ENCODE assay signal across 12 cellular contexts in the genomic region with DNA sequence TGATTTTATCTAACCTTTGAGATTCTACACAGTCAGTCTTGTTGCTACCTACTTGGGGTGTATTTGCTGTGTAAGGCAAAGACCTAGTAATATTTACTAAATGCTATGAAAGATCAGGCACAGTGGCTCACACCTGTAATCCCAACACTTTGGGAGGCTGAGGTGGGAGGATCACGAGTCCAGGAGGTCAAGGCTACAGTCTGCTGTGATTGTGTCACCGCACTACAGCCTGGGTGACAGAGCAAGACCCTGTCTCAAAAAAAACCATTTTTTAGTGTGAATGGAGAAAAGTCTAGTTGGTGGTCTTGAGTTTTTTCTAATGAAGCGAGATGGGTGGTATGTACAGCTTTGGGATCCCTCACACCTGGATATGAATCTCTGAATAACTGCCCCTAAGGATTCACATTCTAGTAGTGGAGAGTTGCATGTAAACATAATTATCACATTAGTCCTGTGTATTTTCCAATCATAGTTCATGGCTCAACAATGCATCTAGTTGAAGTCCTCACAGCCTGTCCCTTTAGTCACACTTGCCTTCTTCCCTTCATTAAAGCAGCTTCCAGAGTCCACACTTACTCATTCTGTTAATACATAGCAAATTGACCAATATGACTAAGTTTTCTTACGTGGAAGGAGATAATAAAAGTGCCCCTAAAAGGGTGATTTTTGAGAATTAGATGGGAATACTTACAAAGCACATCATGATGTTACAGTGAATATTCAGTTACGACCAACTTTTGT. TPM values are rescaled to one million over a fixed set of nuclear protein-coding genes. Genes with fewer than 3 reads are reported as not detected.
A peak's percentile ranks its signal among the peaks of the same experiment; 100 is the strongest.
DNase-seq lines count a peak whose midpoint lies in the region; ATAC-seq and TF ChIP-seq lines count a peak whose summit lies in the region.
"Had no signal": no experiment of that assay in that cellular context is flagged by ENCODE, and none has a peak within 500 bp of the region (broad histone marks: within the 10 kb centered on the region; RNA-seq: fewer than 3 reads in every experiment).

No MANE protein-coding gene starts in this region.

- H3K4me1 ChIP-seq in OCI-LY7 (ENCODE audit: insufficient read depth, low read length, poor library complexity, severe bottlenecking) (peaks cover 67% of the 10 kb centered on the region), upper lobe of right lung (peaks cover 29% of the 10 kb centered on the region)

- intact Hi-C loops in OCI-LY7 (cut with micrococcal nuclease; ENCODE audit: unreplicated experiment) (loop anchor here (2.0 kb wide), 1 partner anchor 188 kb away; no protein-coding TSS in a partner anchor), Right ventricle myocardium superior (cut with DNase I) (no loop called here), upper lobe of right lung (cut with DNase I) (no loop called here)

- no peak for DNase-seq in stimulated activated naive CD8-positive, alpha-beta T cell treated with anti-CD3 and anti-CD28 coated beads, Interleukin-15, Interleukin-2, amounts not matched to agents 100 U/mL and 50 U/mL, for 24 hours
- DNase-seq in OCI-LY7 (ENCODE audit: low spot score) (no peak), Right ventricle myocardium superior (no peak), upper lobe of right lung (no peak)
- no peak for DNase-seq in effector memory CD8-positive, alpha-beta T cell
- DNase-seq in stimulated activated naive CD8-positive, alpha-beta T cell treated with anti-CD3 and anti-CD28 coated beads, Interleukin-15, amount 100 ng/mL, for 72 hours, result no peak
- DNase-seq in stimulated activated naive CD4-positive, alpha-beta T cell (lab: John Stamatoyannopoulos, UW), result no peak
- DNase-seq: activated CD4-positive, alpha-beta T cell treated with anti-CD3 and anti-CD28 coated beads, Interleukin-2, amount 50 U/mL, for 48 hours; aorta; C1 segment of cervical spinal cord; NCI-H774 had no signal

- TF ChIP-seq CTCF in OCI-LY7 (conservative IDR thresholded peaks at IDR 0.05; ENCODE audit: low read length), result no peak
- TF ChIP-seq CTCF in upper lobe of right lung (IDR thresholded peaks at IDR 0.05), result no peak

- no TSS peak for BruUV-seq in OCI-LY7 (replicated peaks; lab: Mats Ljungman, UMichigan)

- no peaks in the 10 kb centered on the region for H3K9me3 ChIP-seq in OCI-LY7 (ENCODE audit: low read length)
- no peaks in the 10 kb centered on the region for H3K9me3 ChIP-seq in upper lobe of right lung

- POLR2A ChIA-PET in OCI-LY7 (lab: Charles Lee), result interaction anchor here (0.6 to 1.2 kb wide), 2 partner anchors 21 to 52 kb away, joined by 3 to 4 read pairs; no protein-coding TSS in a partner anchor

- peaks cover 94% of the 10 kb centered on the region for H3K4me1 Mint-ChIP-seq in stimulated activated naive CD8-positive, alpha-beta T cell treated with anti-CD3 and anti-CD28 coated beads, Interleukin-15, Interleukin-2, amounts not matched to agents 100 ng/mL and 50 ng/mL, for 24 hours (ENCODE audit: low read depth)
- peaks cover 23 to 35% of the 10 kb centered on the region in 2 donors for H3K4me1 Mint-ChIP-seq in effector memory CD8-positive, alpha-beta T cell (ENCODE audit: low read depth in 2 of 2)
- peaks cover 69% of the 10 kb centered on the region for H3K4me1 Mint-ChIP-seq in stimulated activated naive CD8-positive, alpha-beta T cell treated with anti-CD3 and anti-CD28 coated beads, Interleukin-15, amount 100 ng/mL, for 72 hours

- CTCF ChIA-PET in OCI-LY7 (lab: Charles Lee; ENCODE audit: unreplicated experiment), result no interaction called here

- H3K4me3 Mint-ChIP-seq in stimulated activated naive CD8-positive, alpha-beta T cell treated with anti-CD3 and anti-CD28 coated beads, Interleukin-15, Interleukin-2, amounts not matched to agents 100 ng/mL and 50 ng/mL, for 24 hours, result no peak overlapping the region
- H3K4me3 Mint-ChIP-seq in effector memory CD8-positive, alpha-beta T cell, result no peak overlapping the region
- no peak overlapping the region for H3K4me3 Mint-ChIP-seq in stimulated activated naive CD8-positive, alpha-beta T cell treated with anti-CD3 and anti-CD28 coated beads, Interleukin-15, amount 100 ng/mL, for 72 hours

- H3K27ac ChIP-seq in OCI-LY7 (ENCODE audit: low read depth, low read length, poor library complexity, severe bottlenecking) (peak overlapping the region; percentile 58), upper lobe of right lung (no peak overlapping the region)

- H3K27me3 Mint-ChIP-seq in stimulated activated naive CD8-positive, alpha-beta T cell treated with anti-CD3 and anti-CD28 coated beads, Interleukin-15, Interleukin-2, amounts not matched to agents 100 ng/mL and 50 ng/mL, for 24 hours, result no peaks in the 10 kb centered on the region
- H3K27me3 Mint-ChIP-seq in effector memory CD8-positive, alpha-beta T cell, result no peaks in the 10 kb centered on the region
- H3K27me3 Mint-ChIP-seq in stimulated activated naive CD8-positive, alpha-beta T cell treated with anti-CD3 and anti-CD28 coated beads, Interleukin-15, amount 100 ng/mL, for 72 hours, result no peaks in the 10 kb centered on the region

- H3K79me2 ChIP-seq in OCI-LY7 (ENCODE audit: insufficient read depth, low read depth, low read length), result peaks cover 41% of the 10 kb centered on the region

- peaks cover 12% of the 10 kb centered on the region; the same call in 1 of the 2 replicates for H4K20me1 ChIP-seq in OCI-LY7 (ENCODE audit: insufficient read depth, low read length)

- no peaks in the 10 kb centered on the region for H3K9me2 ChIP-seq in OCI-LY7 (ENCODE audit: insufficient read depth, low read length)

- peak overlapping the region; percentile 53 for H3K27ac Mint-ChIP-seq in stimulated activated naive CD8-positive, alpha-beta T cell treated with anti-CD3 and anti-CD28 coated beads, Interleukin-15, Interleukin-2, amounts not matched to agents 100 ng/mL and 50 ng/mL, for 24 hours
- peak overlapping the region; percentile 72 to 91 for H3K27ac Mint-ChIP-seq in effector memory CD8-positive, alpha-beta T cell
- H3K27ac Mint-ChIP-seq in stimulated activated naive CD8-positive, alpha-beta T cell treated with anti-CD3 and anti-CD28 coated beads, Interleukin-15, amount 100 ng/mL, for 72 hours, result peak overlapping the region; percentile 9 to 75

- no peaks in the 10 kb centered on the region for H3K27me3 ChIP-seq in upper lobe of right lung

- H2AFZ ChIP-seq in OCI-LY7 (ENCODE audit: low read length), result no peak overlapping the region

- H3K36me3 ChIP-seq in OCI-LY7 (ENCODE audit: insufficient read depth, low read length) (peaks cover 89% of the 10 kb centered on the region), upper lobe of right lung (peaks cover 56% of the 10 kb centered on the region)

- H3K4me3 ChIP-seq in OCI-LY7 (ENCODE audit: low read depth, low read length, poor library complexity, severe bottlenecking), result no peak overlapping the region
- no peak overlapping the region for H3K4me3 ChIP-seq in upper lobe of right lung

- H3K9me3 Mint-ChIP-seq in stimulated activated naive CD8-positive, alpha-beta T cell treated with anti-CD3 and anti-CD28 coated beads, Interleukin-15, Interleukin-2, amounts not matched to agents 100 ng/mL and 50 ng/mL, for 24 hours, result no peaks in the 10 kb centered on the region
- H3K9me3 Mint-ChIP-seq in effector memory CD8-positive, alpha-beta T cell, result no peaks in the 10 kb centered on the region
- no peaks in the 10 kb centered on the region for H3K9me3 Mint-ChIP-seq in stimulated activated naive CD8-positive, alpha-beta T cell treated with anti-CD3 and anti-CD28 coated beads, Interleukin-15, amount 100 ng/mL, for 72 hours

- peaks cover 76% of the 10 kb centered on the region for H3K36me3 Mint-ChIP-seq in stimulated activated naive CD8-positive, alpha-beta T cell treated with anti-CD3 and anti-CD28 coated beads, Interleukin-15, Interleukin-2, amounts not matched to agents 100 ng/mL and 50 ng/mL, for 24 hours (ENCODE audit: low read depth)
- H3K36me3 Mint-ChIP-seq in effector memory CD8-positive, alpha-beta T cell (ENCODE audit: insufficient read depth), result peaks cover 62% of the 10 kb centered on the region

- H3K4me2 ChIP-seq in OCI-LY7 (ENCODE audit: low read length), result peak overlapping the region; percentile 18

- ATAC-seq in stimulated activated naive CD8-positive, alpha-beta T cell treated with anti-CD3 and anti-CD28 coated beads, Interleukin-15, Interleukin-2, amounts not matched to agents 100 U/mL and 50 U/mL, for 24 hours, result no peak
- no peak for ATAC-seq in effector memory CD8-positive, alpha-beta T cell (replicated peaks)
- no peak for ATAC-seq in stimulated activated naive CD8-positive, alpha-beta T cell treated with anti-CD3 and anti-CD28 coated beads, Interleukin-15, amount 100 ng/mL, for 72 hours
- ATAC-seq in Right ventricle myocardium superior (ENCODE audit: poor library complexity) (no peak), upper lobe of right lung (no peak)

RNA-seq across cellular contexts. Expression of a gene that starts 7.4 kb away (rescaled TPM):
- total RNA-seq in OCI-LY7 (2014; rRNA removed; shearing (Covaris generic)), result 1,266 and 1,706 TPM in 2 replicates
- 1,530 and 1,738 TPM in 2 replicates for total RNA-seq in OCI-LY7 (2022)
- total RNA-seq in Right ventricle myocardium superior, result 637 TPM
- total RNA-seq in upper lobe of right lung, result 806 TPM

RNA-seq across cellular contexts. Expression of a gene that starts 11.8 kb away (rescaled TPM):
- 1.3 and 5.1 TPM in 2 replicates for total RNA-seq in OCI-LY7 (2014; rRNA removed; shearing (Covaris generic))
- 1.4 and 2.4 TPM in 2 replicates for total RNA-seq in OCI-LY7 (2022)
- 9.9 TPM for total RNA-seq in Right ventricle myocardium superior
- 25.6 TPM for total RNA-seq in upper lobe of right lung
